ENCODE assay signal across 20 cellular contexts in the genomic region with DNA sequence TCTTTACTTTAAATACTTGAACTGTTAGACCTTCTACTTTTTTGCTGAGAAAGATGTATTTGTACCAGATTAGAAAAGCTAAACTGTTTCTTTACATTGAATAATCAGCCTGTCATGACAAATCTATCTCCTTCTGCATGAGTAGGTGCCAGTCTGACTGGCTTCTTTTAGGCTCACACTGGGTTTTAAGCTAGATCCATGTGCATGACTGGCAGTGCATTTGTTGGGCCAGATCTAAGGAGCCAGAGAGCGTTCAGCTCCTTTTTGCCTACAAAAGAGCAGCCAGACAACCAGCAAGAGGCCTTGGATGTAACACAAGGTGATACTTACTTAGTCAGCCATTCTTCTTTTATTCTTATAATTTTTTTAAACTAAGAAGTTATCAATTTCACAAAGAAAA.
"Had no signal": no experiment of that assay in that cellular context is flagged by ENCODE, and none has a peak within 500 bp of the region (broad histone marks: within the 10 kb centered on the region; RNA-seq: fewer than 3 reads in every experiment).

No MANE protein-coding gene starts in this region.

- ATAC-seq: activated naive CD4-positive, alpha-beta T cell treated with anti-CD3 and anti-CD28 coated beads, Interleukin-2, amount 50 U/mL, for 72 hours; activated T-cell treated with anti-CD3 and anti-CD28 coated beads, Interleukin-2, amount 50 U/mL, for 72 hours; left lung; mucosa of descending colon; natural killer cell treated with Interleukin-12 subunit alpha and Interleukin-12 subunit beta and Interleukin-15 and Interleukin-18, amount 100 ng/mL, for 72 hours; stimulated activated naive B cell treated with anti-CD40 and anti-IgM and Interleukin-4, amounts not matched to agents 10 μg/mL and 1 μg/mL and 100 μg/mL, for 72 hours; upper lobe of right lung had no signal

- DNase-seq: activated CD4-positive, alpha-beta T cell treated with anti-CD3 and anti-CD28 coated beads for 4 hours; activated CD4-positive, alpha-beta T cell treated with anti-CD3 and anti-CD28 coated beads, Interleukin-2, amount 50 U/mL, for 4 hours; activated naive CD4-positive, alpha-beta T cell; activated T-cell treated with anti-CD3 and anti-CD28 coated beads for 4 hours; activated T-cell treated with anti-CD3 and anti-CD28 coated beads, Interleukin-2, amount 50 U/mL, for 72 hours; cerebellar nuclear complex; foreskin melanocyte; left lung; mucosa of descending colon; ovary; stimulated activated CD4-positive, alpha-beta T cell treated with anti-CD3 and anti-CD28 coated beads, Interleukin-1b, Interleukin-23, amount 100 ng/mL, for 48 hours; stimulated activated naive B cell treated with anti-CD40 and anti-IgM and Interleukin-4, amounts not matched to agents 10 μg/mL and 1 μg/mL and 100 μg/mL, for 72 hours; stomach; T-helper 9 cell; tibial artery; upper lobe of right lung had no signal

- H3K4me1 ChIP-seq: left lung, stomach, tibial artery, upper lobe of right lung had no signal

- H3K27me3 ChIP-seq: left lung, ovary, stomach, tibial artery, upper lobe of right lung had no signal

- H3K27ac ChIP-seq: coronary artery, left lung, ovary, stomach, tibial artery, upper lobe of right lung, VCaP had no signal
